Comparison of ENCODE assay signal across 31 cellular contexts in the genomic region with DNA sequence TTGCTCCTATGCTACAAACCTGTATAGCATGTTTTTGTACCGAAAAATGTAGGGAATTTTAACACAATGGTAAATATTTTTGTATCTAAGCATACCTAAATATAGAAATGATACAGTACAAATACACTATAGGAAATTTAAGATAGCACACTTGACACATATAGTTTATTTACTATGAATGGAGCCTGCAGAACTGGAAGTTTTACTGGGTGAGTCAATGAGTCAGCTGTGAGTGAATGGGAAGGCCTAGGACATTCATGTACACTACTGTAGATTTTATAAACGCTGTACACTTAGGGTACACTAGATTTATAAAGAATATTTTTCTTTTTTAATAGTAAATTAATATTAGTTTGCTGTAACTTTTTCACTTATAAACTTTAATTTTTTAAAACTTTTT.
"Had no signal": no experiment of that assay in that cellular context is flagged by ENCODE, and none has a peak within 500 bp of the region (broad histone marks: within the 10 kb centered on the region; RNA-seq: fewer than 3 reads in every experiment).

No MANE protein-coding gene starts in this region.

- H3K27me3 Mint-ChIP-seq: activated CD4-positive, alpha-beta memory T cell treated with anti-CD3 and anti-CD28 coated beads, Interleukin-2, amount 10 ng/mL, durations not matched to agents 7 days and 5 days; activated CD4-positive, alpha-beta T cell treated with anti-CD3 and anti-CD28 coated beads, Interleukin-2, amount 10 ng/mL, durations not matched to agents 7 days and 5 days; activated naive CD4-positive, alpha-beta T cell treated with anti-CD3 and anti-CD28 coated beads, Interleukin-2, amount 10 ng/mL, durations not matched to agents 7 days and 5 days; activated naive CD8-positive, alpha-beta T cell treated with anti-CD3 and anti-CD28 coated beads, Interleukin-2, amount 10 ng/mL, durations not matched to agents 7 days and 5 days; activated T-cell treated with anti-CD3 and anti-CD28 coated beads, Interleukin-2, amount 50 U/mL, for 24 hours; brain; central memory CD8-positive, alpha-beta T cell; dendritic cell treated with granulocyte-macrophage colony-stimulating factor and Interleukin-4, amounts not matched to agents 40 ng/mL and 50 ng/mL, for 4 days; effector memory CD8-positive, alpha-beta T cell; T-helper 17 cell had no signal

- ATAC-seq: activated naive CD4-positive, alpha-beta T cell treated with anti-CD3 and anti-CD28 coated beads, Interleukin-2, amount 50 U/mL, for 72 hours; activated T-cell treated with anti-CD3 and anti-CD28 coated beads, Interleukin-2, amount 50 U/mL, for 72 hours; effector memory CD8-positive, alpha-beta T cell; gastroesophageal sphincter; heart right ventricle; T-helper 17 cell; WTC11 had no signal

- DNase-seq: activated CD4-positive, alpha-beta memory T cell treated with anti-CD3 and anti-CD28 coated beads, Interleukin-2, amount 10 ng/mL, durations not matched to agents 7 days and 5 days; activated CD4-positive, alpha-beta T cell treated with anti-CD3 and anti-CD28 coated beads for 1 hour; activated CD4-positive, alpha-beta T cell treated with anti-CD3 and anti-CD28 coated beads for 4 hours; activated CD4-positive, alpha-beta T cell treated with anti-CD3 and anti-CD28 coated beads, Interleukin-2, amount 10 ng/mL, durations not matched to agents 7 days and 5 days; activated CD4-positive, alpha-beta T cell treated with anti-CD3 and anti-CD28 coated beads, Interleukin-2, amount 50 U/mL, for 4 hours; activated CD8-positive, alpha-beta memory T cell treated with anti-CD3 and anti-CD28 coated beads, Interleukin-2, amount 50 U/mL, for 48 hours; activated gamma-delta T cell; activated naive CD4-positive, alpha-beta T cell; activated naive CD4-positive, alpha-beta T cell treated with anti-CD3 and anti-CD28 coated beads, Interleukin-2, amount 10 ng/mL, durations not matched to agents 7 days and 5 days; activated naive CD8-positive, alpha-beta T cell treated with anti-CD3 and anti-CD28 coated beads, Interleukin-2, amount 10 ng/mL, durations not matched to agents 7 days and 5 days; activated T-cell treated with anti-CD3 and anti-CD28 coated beads for 4 hours; activated T-cell treated with anti-CD3 and anti-CD28 coated beads, Interleukin-2, amount 50 U/mL, for 24 hours; activated T-cell treated with anti-CD3 and anti-CD28 coated beads, Interleukin-2, amount 50 U/mL, for 72 hours; effector CD4-positive, alpha-beta T cell; effector memory CD8-positive, alpha-beta T cell; esophagus squamous epithelium; foreskin melanocyte; heart right ventricle; T-helper 1 cell; T-helper 17 cell; T1000 had no signal

- H3K36me3 Mint-ChIP-seq: activated naive CD4-positive, alpha-beta T cell treated with anti-CD3 and anti-CD28 coated beads, Interleukin-2, amount 10 ng/mL, durations not matched to agents 7 days and 5 days; activated naive CD4-positive, alpha-beta T cell treated with anti-CD3 and anti-CD28 coated beads, Interleukin-2, amount 50 U/mL, for 72 hours; activated naive CD8-positive, alpha-beta T cell treated with anti-CD3 and anti-CD28 coated beads, Interleukin-2, amount 10 ng/mL, durations not matched to agents 7 days and 5 days; brain; WTC11 had no signal

- H3K4me1 Mint-ChIP-seq: activated CD4-positive, alpha-beta memory T cell treated with anti-CD3 and anti-CD28 coated beads, Interleukin-2, amount 10 ng/mL, durations not matched to agents 7 days and 5 days; activated CD4-positive, alpha-beta T cell treated with anti-CD3 and anti-CD28 coated beads, Interleukin-2, amount 10 ng/mL, durations not matched to agents 7 days and 5 days; activated naive CD4-positive, alpha-beta T cell treated with anti-CD3 and anti-CD28 coated beads, Interleukin-2, amount 10 ng/mL, durations not matched to agents 7 days and 5 days; activated naive CD8-positive, alpha-beta T cell treated with anti-CD3 and anti-CD28 coated beads, Interleukin-2, amount 10 ng/mL, durations not matched to agents 7 days and 5 days; brain; central memory CD8-positive, alpha-beta T cell; T-helper 17 cell had no signal

- H3K27me3 ChIP-seq: ascending aorta, breast epithelium, esophagus squamous epithelium, gastroesophageal sphincter, heart right ventricle had no signal

- H3K9me3 Mint-ChIP-seq: activated CD4-positive, alpha-beta memory T cell treated with anti-CD3 and anti-CD28 coated beads, Interleukin-2, amount 10 ng/mL, durations not matched to agents 7 days and 5 days; activated naive CD4-positive, alpha-beta T cell treated with anti-CD3 and anti-CD28 coated beads, Interleukin-2, amount 10 ng/mL, durations not matched to agents 7 days and 5 days; brain; dendritic cell treated with granulocyte-macrophage colony-stimulating factor and Interleukin-4, amounts not matched to agents 40 ng/mL and 50 ng/mL, for 4 days; effector memory CD8-positive, alpha-beta T cell; WTC11 had no signal

- H3K36me3 ChIP-seq: ascending aorta, breast epithelium, esophagus squamous epithelium, gastroesophageal sphincter, heart right ventricle had no signal

- H3K4me3 Mint-ChIP-seq: activated CD4-positive, alpha-beta memory T cell treated with anti-CD3 and anti-CD28 coated beads, Interleukin-2, amount 10 ng/mL, durations not matched to agents 7 days and 5 days; activated CD4-positive, alpha-beta T cell treated with anti-CD3 and anti-CD28 coated beads, Interleukin-2, amount 10 ng/mL, durations not matched to agents 7 days and 5 days; activated naive CD4-positive, alpha-beta T cell treated with anti-CD3 and anti-CD28 coated beads, Interleukin-2, amount 10 ng/mL, durations not matched to agents 7 days and 5 days; activated naive CD8-positive, alpha-beta T cell treated with anti-CD3 and anti-CD28 coated beads, Interleukin-2, amount 10 ng/mL, durations not matched to agents 7 days and 5 days; activated T-cell treated with anti-CD3 and anti-CD28 coated beads, Interleukin-2, amount 50 U/mL, for 24 hours; activated T-cell treated with anti-CD3 and anti-CD28 coated beads, Interleukin-2, amount 50 U/mL, for 72 hours; brain; central memory CD8-positive, alpha-beta T cell; dendritic cell treated with granulocyte-macrophage colony-stimulating factor and Interleukin-4, amounts not matched to agents 40 ng/mL and 50 ng/mL, for 4 days; effector memory CD8-positive, alpha-beta T cell; T-helper 17 cell; T-helper 2 cell treated with Interferon-gamma antibody and Interleukin-4, amounts not matched to agents 5 μg/mL and 100 μg/mL, for 36 hours; WTC11 had no signal

- H3K4me3 ChIP-seq: ascending aorta, breast epithelium, coronary artery, esophagus squamous epithelium, gastroesophageal sphincter, heart right ventricle had no signal

- H3K27ac Mint-ChIP-seq: activated CD4-positive, alpha-beta memory T cell treated with anti-CD3 and anti-CD28 coated beads, Interleukin-2, amount 10 ng/mL, durations not matched to agents 7 days and 5 days; activated CD4-positive, alpha-beta T cell treated with anti-CD3 and anti-CD28 coated beads, Interleukin-2, amount 10 ng/mL, durations not matched to agents 7 days and 5 days; activated naive CD4-positive, alpha-beta T cell treated with anti-CD3 and anti-CD28 coated beads, Interleukin-2, amount 10 ng/mL, durations not matched to agents 7 days and 5 days; activated naive CD4-positive, alpha-beta T cell treated with anti-CD3 and anti-CD28 coated beads, Interleukin-2, amount 50 U/mL, for 72 hours; activated naive CD8-positive, alpha-beta T cell treated with anti-CD3 and anti-CD28 coated beads, Interleukin-2, amount 10 ng/mL, durations not matched to agents 7 days and 5 days; activated T-cell treated with anti-CD3 and anti-CD28 coated beads, Interleukin-2, amount 50 U/mL, for 24 hours; activated T-cell treated with anti-CD3 and anti-CD28 coated beads, Interleukin-2, amount 50 U/mL, for 72 hours; brain; dendritic cell treated with granulocyte-macrophage colony-stimulating factor and Interleukin-4, amounts not matched to agents 40 ng/mL and 50 ng/mL, for 4 days; effector memory CD8-positive, alpha-beta T cell; T-helper 17 cell; T-helper 2 cell treated with Interferon-gamma antibody and Interleukin-4, amounts not matched to agents 5 μg/mL and 100 μg/mL, for 36 hours; WTC11 had no signal
